In genomic region chr17:64270885-64271284, GRCh38 we compare ENCODE assay signal across 19 cellular contexts. TPM values are rescaled to one million over a fixed set of nuclear protein-coding genes. Genes with fewer than 3 reads are reported as not detected.
A peak's percentile ranks its signal among the peaks of the same experiment; 100 is the strongest.
DNase-seq lines count a peak whose midpoint lies in the region; ATAC-seq and TF ChIP-seq lines count a peak whose summit lies in the region.
"Had no signal": no experiment of that assay in that cellular context is flagged by ENCODE, and none has a peak within 500 bp of the region (broad histone marks: within the 10 kb centered on the region; RNA-seq: fewer than 3 reads in every experiment).

No MANE protein-coding gene starts in this region.

- no peak overlapping the region for H2AFZ ChIP-seq in GM23338
- H2AFZ ChIP-seq: hepatocyte had no signal

- TF ChIP-seq CTCF in CD4-positive, alpha-beta T cell (IDR thresholded peaks at IDR 0.05), result no peak
- TF ChIP-seq CTCF in GM23338 (conservative IDR thresholded peaks at IDR 0.05; ENCODE audit: low read depth in 2 of 2), result no peak

- H3K27ac ChIP-seq in CD4-positive, alpha-beta T cell (ENCODE audit: low read depth, low read length), result no peak overlapping the region
- H3K27ac ChIP-seq in GM23338 (ENCODE audit: low read depth), result no peak overlapping the region
- H3K27ac ChIP-seq: esophagus squamous epithelium, hepatocyte, right lobe of liver, stomach had no signal

- H3K27ac Mint-ChIP-seq in CD4-positive, alpha-beta T cell, result peak overlapping the region; percentile 84
- H3K27ac Mint-ChIP-seq in memory B cell (no peak overlapping the region), GM23338 (no peak overlapping the region)

- H3K27me3 Mint-ChIP-seq in CD4-positive, alpha-beta T cell, result peaks cover 6% of the 10 kb centered on the region
- peaks cover 10% of the 10 kb centered on the region for H3K27me3 Mint-ChIP-seq in memory B cell
- H3K27me3 Mint-ChIP-seq in GM23338 (ENCODE audit: insufficient read depth, low read depth, poor library complexity), result peaks cover 2% of the 10 kb centered on the region

- H4K20me1 ChIP-seq in GM23338 (replicated peaks; ENCODE audit: insufficient read depth), result no peaks in the 10 kb centered on the region; the same call in 1 of the 2 replicates

- H3K9me3 ChIP-seq in CD4-positive, alpha-beta T cell (ENCODE audit: control insufficient read depth, low read length), result no peaks in the 10 kb centered on the region
- H3K9me3 ChIP-seq: Peyer's patch, right lobe of liver had no signal

- no peak for DNase-seq in CD4-positive, alpha-beta T cell
- peak; percentile 17 for DNase-seq in RPMI8226
- DNase-seq in memory B cell (ENCODE audit: low spot score in 2 of 2), result no peak
- DNase-seq in GM23338 (ENCODE audit: low spot score), result no peak
- no peak for DNase-seq in UCSD-AML1 (lab: John Stamatoyannopoulos, UW; ENCODE audit: unreplicated experiment)
- DNase-seq in stimulated activated CD4-positive, alpha-beta T cell treated with anti-CD3 and anti-CD28 coated beads, Interleukin-2, amount 100 ng/mL, for 24 hours, result no peak
- DNase-seq: anterior cingulate cortex, C1 segment of cervical spinal cord, cortex of kidney, esophagus squamous epithelium, left colon, NCI-H1105, NCI-H510A treated with DMSO at 0.1 percent for 48 hours, Peyer's patch, right lobe of liver, stomach had no signal

- ATAC-seq in CD4-positive, alpha-beta T cell (ENCODE audit: poor library complexity), result peak; percentile 37
- peak; percentile 41 for ATAC-seq in GM18511 (IDR thresholded peaks at IDR 0.05; ENCODE audit: unreplicated experiment)
- ATAC-seq in memory B cell (ENCODE audit: low read depth), result peak; percentile 22
- no peak for ATAC-seq in HG03159 (IDR thresholded peaks at IDR 0.05; ENCODE audit: unreplicated experiment)
- ATAC-seq in GM23338, result no peak
- ATAC-seq: left colon, right lobe of liver had no signal

- no peaks in the 10 kb centered on the region; the same call in 1 of the 2 replicates for H3K4me1 ChIP-seq in GM23338 (ENCODE audit: insufficient read depth)
- H3K4me1 ChIP-seq: esophagus squamous epithelium, Peyer's patch, right lobe of liver, stomach had no signal

- POLR2A ChIA-PET in CD4-positive, alpha-beta T cell (lab: Charles Lee), result interaction anchor here (0.9 to 2.0 kb wide), 3 partner anchors 7 to 140 kb away, joined by 3 to 8 read pairs (median 6); partner anchors contain the start of genes ERN1 and TEX2

- peaks cover 1% of the 10 kb centered on the region for H3K9me3 Mint-ChIP-seq in CD4-positive, alpha-beta T cell
- H3K9me3 Mint-ChIP-seq in memory B cell, result no peaks in the 10 kb centered on the region
- H3K9me3 Mint-ChIP-seq in GM23338, result peaks cover 3% of the 10 kb centered on the region; the same call in 1 of the 3 replicates

- intact Hi-C loops in CD4-positive, alpha-beta T cell (cut with DNase I, micrococcal nuclease), result no loop called here

- H3F3A ChIP-seq in GM23338 (replicated peaks; ENCODE audit: low read depth), result no peaks in the 10 kb centered on the region

- H3K4me2 ChIP-seq in GM23338, result no peak overlapping the region
- H3K4me2 ChIP-seq: hepatocyte had no signal

- no peak overlapping the region for H3K4me3 ChIP-seq in GM23338
- H3K4me3 ChIP-seq: esophagus squamous epithelium, hepatocyte, Peyer's patch, right lobe of liver, stomach had no signal

- H3K4me3 Mint-ChIP-seq in CD4-positive, alpha-beta T cell, result peak overlapping the region; percentile 45
- H3K4me3 Mint-ChIP-seq in memory B cell, result peak overlapping the region; percentile 9
- no peak overlapping the region for H3K4me3 Mint-ChIP-seq in GM23338

- no peaks in the 10 kb centered on the region for H3K27me3 ChIP-seq in CD4-positive, alpha-beta T cell (ENCODE audit: control insufficient read depth, insufficient read depth, low read length)
- H3K27me3 ChIP-seq in GM23338 (ENCODE audit: insufficient read depth), result no peaks in the 10 kb centered on the region
- H3K27me3 ChIP-seq: hepatocyte, Peyer's patch, right lobe of liver, stomach had no signal

- no peaks in the 10 kb centered on the region for H3K36me3 Mint-ChIP-seq in CD4-positive, alpha-beta T cell (ENCODE audit: low read depth)
- peaks cover 1% of the 10 kb centered on the region for H3K36me3 Mint-ChIP-seq in memory B cell
- no peaks in the 10 kb centered on the region for H3K36me3 Mint-ChIP-seq in GM23338 (ENCODE audit: low read depth)

- H3K9me2 ChIP-seq in GM23338 (ENCODE audit: insufficient read depth), result peaks cover 4% of the 10 kb centered on the region; the same call in 1 of the 2 replicates

- CTCF ChIA-PET in CD4-positive, alpha-beta T cell (lab: Charles Lee), result interaction anchor here (0.6 to 1.2 kb wide), 2 partner anchors 21 to 125 kb away, joined by 3 read pairs; no protein-coding TSS in a partner anchor

- no peaks in the 10 kb centered on the region for H3K36me3 ChIP-seq in GM23338 (ENCODE audit: insufficient read depth)
- H3K36me3 ChIP-seq: esophagus squamous epithelium, Peyer's patch, right lobe of liver, stomach had no signal

- peaks cover 31% of the 10 kb centered on the region for H3K4me1 Mint-ChIP-seq in CD4-positive, alpha-beta T cell (ENCODE audit: low read depth)
- H3K4me1 Mint-ChIP-seq in memory B cell, result no peaks in the 10 kb centered on the region
- H3K4me1 Mint-ChIP-seq in GM23338, result peaks cover 4% of the 10 kb centered on the region; the same call in 1 of the 3 replicates

- H3K79me2 ChIP-seq in GM23338 (replicated peaks; ENCODE audit: insufficient read depth), result no peaks in the 10 kb centered on the region
- H3K79me2 ChIP-seq: hepatocyte had no signal

TF ChIP-seq in GM23338, 12 proteins besides CTCF, POLR2A, EP300 and RAD21:
- no peak for TF ChIP-seq POLR2AphosphoS5 (IDR thresholded peaks at IDR 0.05; ENCODE audit: low read depth)

RNA-seq across cellular contexts. Expression of gene TEX2, which starts 7.8 kb away (rescaled TPM):
- total RNA-seq in CD4-positive, alpha-beta T cell, result 1 to 10 TPM; 8.6 to 8.9 TPM
- 13.4 and 17.7 TPM in 2 replicates for total RNA-seq in GM23338 (2014; rRNA removed; shearing (Covaris generic))
- 5.6 and 7.5 TPM in 2 replicates for polyA plus RNA-seq in GM23338 (2016; fragmentation: Nextera tagmentation; extraction: Ambion mirVana)

Comparison
In these comparisons a context has a peak if more than half of its experiments do, and no peak if none do; other contexts are left out.
1. ATAC-seq: peak in CD4-positive, alpha-beta T cell (single experiment), GM18511 (single experiment) and memory B cell (single experiment); none in HG03159 (single experiment) and GM23338 (single experiment).